Comparison of ENCODE assay signal across 19 cellular contexts in genomic region chr3:32203854-32204253, GRCh38. TPM values are rescaled to one million over a fixed set of nuclear protein-coding genes. Genes with fewer than 3 reads are reported as not detected.
DNase-seq lines count a peak whose midpoint lies in the region; ATAC-seq, FAIRE-seq and TF ChIP-seq lines count a peak whose summit lies in the region.
"Had no signal": no experiment of that assay in that cellular context is flagged by ENCODE, and none has a peak within 500 bp of the region (broad histone marks: within the 10 kb centered on the region; RNA-seq: fewer than 3 reads in every experiment).

No MANE protein-coding gene starts in this region.

- H3K27ac ChIP-seq in astrocyte (ENCODE audit: low read depth, low read length) (no peak overlapping the region), lower lobe of right lung (no peak overlapping the region)
- H3K27ac ChIP-seq: WERI-Rb-1 had no signal

- H3K79me2 ChIP-seq in astrocyte (ENCODE audit: insufficient read depth, low read length), result no peaks in the 10 kb centered on the region

- intact Hi-C loops in lower lobe of right lung (cut with DNase I) (no loop called here), mucosa of descending colon (cut with DNase I, micrococcal nuclease) (no loop called here)

- TF ChIP-seq CTCF in astrocyte (IDR thresholded peaks at IDR 0.05; ENCODE audit: insufficient read depth, low read depth, low read length) (no peak), fibroblast of the aortic adventitia (IDR thresholded peaks at IDR 0.05; ENCODE audit: insufficient read depth, low read length) (no peak), lower lobe of right lung (IDR thresholded peaks at IDR 0.05) (no peak), mucosa of descending colon (IDR thresholded peaks at IDR 0.05) (no peak)

- H3K9me3 Mint-ChIP-seq in astrocyte (ENCODE audit: unreplicated experiment), result no peaks in the 10 kb centered on the region
- H3K9me3 Mint-ChIP-seq: activated CD8-positive, alpha-beta T cell treated with anti-CD3 and anti-CD28 coated beads for 36 hours; activated naive CD8-positive, alpha-beta T cell treated with anti-CD3 and anti-CD28 coated beads, Interleukin-2, amount 10 ng/mL, durations not matched to agents 7 days and 5 days; activated T-cell treated with anti-CD3 and anti-CD28 coated beads, Interleukin-2, amount 50 U/mL, for 72 hours; CD8-positive, alpha-beta memory T cell had no signal

- ATAC-seq in lower lobe of right lung (no peak), mucosa of descending colon (no peak)
- ATAC-seq: activated CD8-positive, alpha-beta T cell treated with anti-CD3 and anti-CD28 coated beads for 36 hours; activated T-cell treated with anti-CD3 and anti-CD28 coated beads, Interleukin-2, amount 50 U/mL, for 72 hours; GM12878 had no signal

- no peak for FAIRE-seq in HTR-8/SVneo (lab: Jason Lieb, UNC)
- FAIRE-seq in astrocyte (lab: Jason Lieb, UNC), result no peak
- FAIRE-seq: endometrium, kidney had no signal

- no peak overlapping the region for H3K4me2 ChIP-seq in astrocyte (ENCODE audit: low read length)

- H3K27me3 ChIP-seq in astrocyte (ENCODE audit: insufficient read depth, low read length) (peaks cover 6% of the 10 kb centered on the region), lower lobe of right lung (ENCODE audit: low read depth) (no peaks in the 10 kb centered on the region)

- H3K4me1 ChIP-seq in astrocyte (ENCODE audit: insufficient read depth, low read length) (no peaks in the 10 kb centered on the region), lower lobe of right lung (peaks cover 22% of the 10 kb centered on the region), mucosa of descending colon (ENCODE audit: low read depth) (no peaks in the 10 kb centered on the region)

- H3K27me3 Mint-ChIP-seq in astrocyte (ENCODE audit: low read depth, unreplicated experiment), result peaks cover 17% of the 10 kb centered on the region

- H3K27ac Mint-ChIP-seq in astrocyte (ENCODE audit: unreplicated experiment), result no peak overlapping the region
- H3K27ac Mint-ChIP-seq: activated CD8-positive, alpha-beta T cell treated with anti-CD3 and anti-CD28 coated beads for 36 hours; activated naive CD8-positive, alpha-beta T cell treated with anti-CD3 and anti-CD28 coated beads, Interleukin-2, amount 10 ng/mL, durations not matched to agents 7 days and 5 days; activated T-cell treated with anti-CD3 and anti-CD28 coated beads, Interleukin-2, amount 50 U/mL, for 72 hours; CD8-positive, alpha-beta memory T cell had no signal

- H3K9ac ChIP-seq in astrocyte (ENCODE audit: low read length), result no peak overlapping the region

- H3K4me3 Mint-ChIP-seq in astrocyte (ENCODE audit: unreplicated experiment), result no peak overlapping the region
- H3K4me3 Mint-ChIP-seq: activated CD8-positive, alpha-beta T cell treated with anti-CD3 and anti-CD28 coated beads for 36 hours; activated naive CD8-positive, alpha-beta T cell treated with anti-CD3 and anti-CD28 coated beads, Interleukin-2, amount 10 ng/mL, durations not matched to agents 7 days and 5 days; activated T-cell treated with anti-CD3 and anti-CD28 coated beads, Interleukin-2, amount 50 U/mL, for 72 hours; CD8-positive, alpha-beta memory T cell had no signal

- no peaks in the 10 kb centered on the region for H4K20me1 ChIP-seq in astrocyte (ENCODE audit: insufficient read depth, low read length)

- no peak overlapping the region for H2AFZ ChIP-seq in astrocyte (ENCODE audit: low read depth, low read length)

- H3K9me3 ChIP-seq in astrocyte (ENCODE audit: insufficient read depth, low read depth, low read length), result no peaks in the 10 kb centered on the region
- H3K9me3 ChIP-seq in lower lobe of right lung, result no peaks in the 10 kb centered on the region
- H3K9me3 ChIP-seq in mucosa of descending colon, result no peaks in the 10 kb centered on the region

- DNase-seq in A172 (ENCODE audit: low spot score), result peak; percentile 35
- DNase-seq in HTR-8/SVneo (ENCODE audit: insufficient read length, low spot score), result peak; percentile 14
- peak; percentile 53 for DNase-seq in astrocyte (ENCODE audit: low read depth)
- DNase-seq in fibroblast of the aortic adventitia (ENCODE audit: low read depth), result peak; percentile 24
- no peak for DNase-seq in activated T-cell treated with anti-CD3 and anti-CD28 coated beads, Interleukin-2, amount 50 U/mL, for 1 hour
- DNase-seq in lower lobe of right lung, result no peak
- DNase-seq in AML-193 (lab: John Stamatoyannopoulos, UW), result no peak
- DNase-seq in mucosa of descending colon, result no peak
- DNase-seq: activated CD8-positive, alpha-beta T cell treated with anti-CD3 and anti-CD28 coated beads for 36 hours; activated naive CD8-positive, alpha-beta T cell treated with anti-CD3 and anti-CD28 coated beads, Interleukin-2, amount 10 ng/mL, durations not matched to agents 7 days and 5 days; activated T-cell treated with anti-CD3 and anti-CD28 coated beads, Interleukin-2, amount 50 U/mL, for 72 hours; CD8-positive, alpha-beta memory T cell; kidney; NCI-H446 treated with DMSO at 0.1 percent for 48 hours; retina; SW 1271; WERI-Rb-1 had no signal

- H3K36me3 Mint-ChIP-seq in astrocyte (ENCODE audit: low read depth, unreplicated experiment), result peaks cover 2% of the 10 kb centered on the region
- H3K36me3 Mint-ChIP-seq: activated naive CD8-positive, alpha-beta T cell treated with anti-CD3 and anti-CD28 coated beads, Interleukin-2, amount 10 ng/mL, durations not matched to agents 7 days and 5 days; CD8-positive, alpha-beta memory T cell had no signal

- H3K4me1 Mint-ChIP-seq in astrocyte (ENCODE audit: low read depth, unreplicated experiment), result peaks cover 3% of the 10 kb centered on the region
- H3K4me1 Mint-ChIP-seq: CD8-positive, alpha-beta memory T cell had no signal

- H3K4me3 ChIP-seq in astrocyte (ENCODE audit: insufficient read depth, low read depth, low read length), result no peak overlapping the region
- no peak overlapping the region for H3K4me3 ChIP-seq in fibroblast of the aortic adventitia (ENCODE audit: low read depth, low read length)
- no peak overlapping the region for H3K4me3 ChIP-seq in lower lobe of right lung
- H3K4me3 ChIP-seq in mucosa of descending colon, result no peak overlapping the region
- H3K4me3 ChIP-seq: GM12878 had no signal

- H3K36me3 ChIP-seq in astrocyte (ENCODE audit: insufficient read depth, low read length) (no peaks in the 10 kb centered on the region), lower lobe of right lung (no peaks in the 10 kb centered on the region), mucosa of descending colon (ENCODE audit: low read depth) (no peaks in the 10 kb centered on the region)
- H3K36me3 ChIP-seq: WERI-Rb-1 had no signal

RNA-seq across cellular contexts. Expression of gene CMTM8, which starts 34.6 kb away (rescaled TPM):
- 3.4 and 3.5 TPM in 2 replicates for total RNA-seq in A172 (2014; rRNA removed; shearing (Covaris generic))
- total RNA-seq in astrocyte, result 1.6 TPM in 2 replicates
- total RNA-seq in fibroblast of the aortic adventitia (ENCODE audit: low replicate concordance), result 1.1 TPM in 1 of 2 replicates, not detected in the other
- 25.6 TPM for total RNA-seq in lower lobe of right lung
- total RNA-seq in mucosa of descending colon, result 10 to 100 TPM in 1 of 3 donors, 1 to 10 TPM in 2; 3.5 to 10.5 (median 8.4) TPM

Comparison
In these comparisons a context has a peak if more than half of its experiments do, and no peak if none do; other contexts are left out.
1. DNase-seq: peak in A172 (single experiment), HTR-8/SVneo (single experiment), astrocyte (single experiment) and fibroblast of the aortic adventitia (single experiment); none in activated T-cell treated with anti-CD3 and anti-CD28 coated beads, Interleukin-2, amount 50 U/mL, for 1 hour (single experiment), lower lobe of right lung (single experiment), AML-193 (0 of 2) and mucosa of descending colon (0 of 3).